ENCODE assay signal across 1 cellular context in the genomic region with DNA sequence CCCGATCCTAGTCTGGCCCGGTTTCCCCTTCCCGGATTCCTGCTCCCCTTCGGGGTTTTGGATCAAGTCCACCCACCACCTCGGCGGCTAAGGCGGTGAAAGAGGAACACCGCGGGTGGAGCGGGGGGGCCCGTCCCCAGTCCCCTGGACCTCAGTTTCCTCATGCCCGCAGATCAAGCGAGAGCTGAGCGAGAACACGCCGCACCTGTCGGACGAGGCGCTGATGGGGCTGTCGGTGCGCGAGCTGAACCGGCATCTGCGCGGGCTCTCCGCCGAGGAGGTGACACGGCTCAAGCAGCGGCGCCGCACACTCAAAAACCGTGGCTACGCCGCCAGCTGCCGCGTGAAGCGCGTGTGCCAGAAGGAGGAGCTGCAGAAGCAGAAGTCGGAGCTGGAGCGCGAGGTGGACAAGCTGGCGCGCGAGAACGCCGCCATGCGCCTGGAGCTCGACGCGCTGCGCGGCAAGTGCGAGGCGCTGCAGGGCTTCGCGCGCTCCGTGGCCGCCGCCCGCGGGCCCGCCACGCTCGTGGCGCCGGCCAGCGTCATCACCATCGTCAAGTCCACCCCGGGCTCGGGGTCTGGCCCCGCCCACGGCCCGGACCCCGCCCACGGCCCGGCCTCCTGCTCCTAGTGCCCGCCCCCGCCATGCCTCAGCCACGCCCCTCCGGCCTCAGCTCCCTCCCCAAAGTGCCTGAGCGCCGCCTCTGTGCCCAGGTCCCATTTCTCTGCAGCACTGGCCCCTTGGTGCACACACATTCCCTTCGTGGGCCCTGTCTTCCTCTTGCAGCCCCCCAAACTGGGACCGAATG.
TF ChIP-seq lines count a peak whose summit lies in the region.

No MANE protein-coding gene starts in this region.

TF ChIP-seq in WTC11, 78 proteins besides CTCF, POLR2A, EP300 and RAD21 (continued from another document):
- no peak for TF ChIP-seq ZNF512 (CRISPR knock-in tag; IDR thresholded peaks at IDR 0.05; ENCODE audit: borderline replicate concordance)
